In genomic region chr14:91029451-91030217, GRCh38 we compare ENCODE assay signal across 1 cellular context.
A peak's percentile ranks its signal among the peaks of the same experiment; 100 is the strongest.
TF ChIP-seq lines count a peak whose summit lies in the region.

No MANE protein-coding gene starts in this region.

TF ChIP-seq in H1, 55 proteins besides CTCF, POLR2A, EP300 and RAD21:
- TF ChIP-seq SP1 (IDR thresholded peaks at IDR 0.05; ENCODE audit: low read depth, low read length): no peak
- peak; percentile 69 for TF ChIP-seq MAFK (IDR thresholded peaks at IDR 0.05; ENCODE audit: low read depth, low read length)
- no peak for TF ChIP-seq EGR1 (IDR thresholded peaks at IDR 0.05; ENCODE audit: borderline replicate concordance, low read depth, low read length)
- peak; percentile 66; the same call in 1 of the 2 replicates for TF ChIP-seq BACH1 (IDR thresholded peaks at IDR 0.05; ENCODE audit: low read length)
- no peak for TF ChIP-seq KDM1A (IDR thresholded peaks at IDR 0.05; ENCODE audit: borderline replicate concordance, low read length)
- TF ChIP-seq FOSL1 (IDR thresholded peaks at IDR 0.05; ENCODE audit: insufficient read depth, low read depth, low read length): no peak
